ENCODE assay signal across 23 cellular contexts in genomic region chr7:24199978-24200377, GRCh38.
DNase-seq lines count a peak whose midpoint lies in the region; ATAC-seq and TF ChIP-seq lines count a peak whose summit lies in the region.
"Had no signal": no experiment of that assay in that cellular context is flagged by ENCODE, and none has a peak within 500 bp of the region (broad histone marks: within the 10 kb centered on the region; RNA-seq: fewer than 3 reads in every experiment).

No MANE protein-coding gene starts in this region.

- H3K9me3 Mint-ChIP-seq in CD8-positive, alpha-beta T cell = no peaks in the 10 kb centered on the region
- H3K9me3 Mint-ChIP-seq: activated T-helper 2 cell treated with anti-CD3 and anti-CD28 coated beads, Interferon-gamma antibody, Interleukin-2, Interleukin-4, amounts not matched to agents 10 μg/mL and 5 μg/mL and 100 μg/mL, durations not matched to agents 14 hours and 24 hours and 36 hours; memory B cell; natural killer cell treated with Interleukin-12 subunit alpha and Interleukin-12 subunit beta and Interleukin-15 and Interleukin-18, amount 100 ng/mL, for 72 hours; stimulated activated effector memory CD8-positive, alpha-beta T cell treated with anti-CD3 and anti-CD28 coated beads, Interleukin-12 subunit alpha, Interleukin-12 subunit beta, amount 100 ng/mL, for 72 hours had no signal

- no peaks in the 10 kb centered on the region for H3K36me3 ChIP-seq in CD8-positive, alpha-beta T cell (ENCODE audit: insufficient read depth, low read length)
- H3K36me3 ChIP-seq: gastrocnemius medialis, thyroid gland had no signal

- POLR2A ChIA-PET in CD8-positive, alpha-beta T cell (lab: Charles Lee) = interaction anchor here (0.6 kb wide), 1 partner anchor 813 kb away, joined by 4 read pairs; no protein-coding TSS in a partner anchor

- ATAC-seq in CD8-positive, alpha-beta T cell = peak; percentile 31
- ATAC-seq in GM19463 (IDR thresholded peaks at IDR 0.05; ENCODE audit: unreplicated experiment) = no peak
- ATAC-seq: gastrocnemius medialis; natural killer cell treated with Interleukin-12 subunit alpha and Interleukin-12 subunit beta and Interleukin-15 and Interleukin-18, amount 100 ng/mL, for 72 hours; PC-3; sciatic nerve; stimulated activated effector memory CD8-positive, alpha-beta T cell treated with anti-CD3 and anti-CD28 coated beads, Interleukin-12 subunit alpha, Interleukin-12 subunit beta, amount 100 ng/mL, for 72 hours had no signal

- H3K4me1 Mint-ChIP-seq in CD8-positive, alpha-beta T cell (ENCODE audit: low read depth) = peaks cover 8% of the 10 kb centered on the region
- H3K4me1 Mint-ChIP-seq: memory B cell; stimulated activated effector memory CD8-positive, alpha-beta T cell treated with anti-CD3 and anti-CD28 coated beads, Interleukin-12 subunit alpha, Interleukin-12 subunit beta, amount 100 ng/mL, for 72 hours had no signal

- CTCF ChIA-PET in CD8-positive, alpha-beta T cell (lab: Charles Lee) = no interaction called here

- peak; percentile 50 for DNase-seq in A172 (ENCODE audit: low spot score)
- DNase-seq in CD8-positive, alpha-beta T cell = no peak
- peak; percentile 11 for DNase-seq in NCI-H69 (lab: John Stamatoyannopoulos, UW)
- DNase-seq in amniotic epithelial cell (ENCODE audit: low read depth) = peak; percentile 97
- DNase-seq in NCI-H82 treated with DMSO at 0.1 percent for 48 hours (lab: John Stamatoyannopoulos, UW; ENCODE audit: unreplicated experiment) = no peak
- no peak for DNase-seq in GM13976 (ENCODE audit: low spot score)
- no peak for DNase-seq in CD1c-positive myeloid dendritic cell (ENCODE audit: extremely low spot score)
- DNase-seq: activated CD4-positive, CD25-positive, alpha-beta regulatory T cell; amniotic stem cell; erythroblast; gastrocnemius medialis; GDM1; IMR-90; NCI-H526 treated with DMSO at 0.1 percent for 48 hours; PC-3; T-helper 9 cell; thyroid gland had no signal

- peaks cover 2% of the 10 kb centered on the region for H3K27me3 Mint-ChIP-seq in CD8-positive, alpha-beta T cell (ENCODE audit: low read depth)

- H3K27me3 ChIP-seq in CD8-positive, alpha-beta T cell (ENCODE audit: insufficient read depth, low read length) = no peaks in the 10 kb centered on the region
- H3K27me3 ChIP-seq: gastrocnemius medialis, thyroid gland had no signal

- H3K27ac ChIP-seq in CD8-positive, alpha-beta T cell (ENCODE audit: low read depth, low read length) = no peak overlapping the region
- H3K27ac ChIP-seq: gastrocnemius medialis, thyroid gland had no signal

- no peaks in the 10 kb centered on the region for H3K36me3 Mint-ChIP-seq in CD8-positive, alpha-beta T cell
- H3K36me3 Mint-ChIP-seq: memory B cell; natural killer cell treated with Interleukin-12 subunit alpha and Interleukin-12 subunit beta and Interleukin-15 and Interleukin-18, amount 100 ng/mL, for 72 hours; stimulated activated effector memory CD8-positive, alpha-beta T cell treated with anti-CD3 and anti-CD28 coated beads, Interleukin-12 subunit alpha, Interleukin-12 subunit beta, amount 100 ng/mL, for 72 hours had no signal

- in situ Hi-C loops in GM13976 (cut with MboI; ENCODE audit: low sequenced_read_pairs, unreplicated experiment) = no loop called here

- intact Hi-C loops in CD8-positive, alpha-beta T cell (cut with DNase I, micrococcal nuclease) = no loop called here

- no peaks in the 10 kb centered on the region for H3K9me3 ChIP-seq in CD8-positive, alpha-beta T cell (ENCODE audit: low read length)
- H3K9me3 ChIP-seq: gastrocnemius medialis, thyroid gland had no signal

- no peak for TF ChIP-seq CTCF in CD8-positive, alpha-beta T cell (IDR thresholded peaks at IDR 0.05)
- TF ChIP-seq CTCF in GM13976 (IDR thresholded peaks at IDR 0.05; ENCODE audit: borderline replicate concordance, control extremely low read depth, extremely low read depth, insufficient read depth, missing control alignments) = no peak

- H3K27ac Mint-ChIP-seq in CD8-positive, alpha-beta T cell = no peak overlapping the region
- H3K27ac Mint-ChIP-seq: activated T-helper 2 cell treated with anti-CD3 and anti-CD28 coated beads, Interferon-gamma antibody, Interleukin-2, Interleukin-4, amounts not matched to agents 10 μg/mL and 5 μg/mL and 100 μg/mL, durations not matched to agents 14 hours and 24 hours and 36 hours; memory B cell; natural killer cell treated with Interleukin-12 subunit alpha and Interleukin-12 subunit beta and Interleukin-15 and Interleukin-18, amount 100 ng/mL, for 72 hours; stimulated activated effector memory CD8-positive, alpha-beta T cell treated with anti-CD3 and anti-CD28 coated beads, Interleukin-12 subunit alpha, Interleukin-12 subunit beta, amount 100 ng/mL, for 72 hours had no signal

- H3K4me3 ChIP-seq in CD8-positive, alpha-beta T cell (ENCODE audit: low read depth, low read length) = no peak overlapping the region
- H3K4me3 ChIP-seq: gastrocnemius medialis, thyroid gland had no signal

- H3K4me1 ChIP-seq in CD8-positive, alpha-beta T cell (ENCODE audit: insufficient read depth, low read length) = peaks cover 5% of the 10 kb centered on the region
- H3K4me1 ChIP-seq: gastrocnemius medialis, thyroid gland had no signal

- no peak overlapping the region for H3K4me3 Mint-ChIP-seq in CD8-positive, alpha-beta T cell
- H3K4me3 Mint-ChIP-seq: memory B cell; natural killer cell treated with Interleukin-12 subunit alpha and Interleukin-12 subunit beta and Interleukin-15 and Interleukin-18, amount 100 ng/mL, for 72 hours; stimulated activated effector memory CD8-positive, alpha-beta T cell treated with anti-CD3 and anti-CD28 coated beads, Interleukin-12 subunit alpha, Interleukin-12 subunit beta, amount 100 ng/mL, for 72 hours had no signal

Comparison
In these comparisons a context has a peak if more than half of its experiments do, and no peak if none do; other contexts are left out.
1. DNase-seq: peak in A172 (single experiment), NCI-H69 (single experiment) and amniotic epithelial cell (single experiment); none in CD8-positive, alpha-beta T cell (0 of 7), NCI-H82 treated with DMSO at 0.1 percent for 48 hours (single experiment), GM13976 (single experiment) and CD1c-positive myeloid dendritic cell (single experiment).